Comparison of ENCODE assay signal across 25 cellular contexts in the genomic region with DNA sequence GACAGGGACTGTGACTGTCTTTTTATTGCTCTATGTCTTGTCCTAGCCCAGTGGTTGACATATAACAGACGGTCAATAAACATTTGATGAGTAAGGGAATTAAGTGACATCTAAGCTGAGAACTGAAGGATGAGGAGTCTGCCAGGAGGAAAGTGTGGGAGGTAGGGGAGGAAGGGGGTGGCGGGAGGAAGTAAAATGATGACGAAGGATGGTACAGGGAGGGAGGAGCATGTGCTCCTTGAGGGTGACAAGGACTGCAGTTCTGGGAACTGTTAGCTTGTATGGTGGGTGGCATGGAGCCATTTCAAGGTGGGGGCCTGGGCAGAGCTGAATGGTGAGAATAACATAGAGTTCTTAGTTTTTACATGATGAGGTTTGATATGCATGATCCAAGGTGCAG.
"Had no signal": no experiment of that assay in that cellular context is flagged by ENCODE, and none has a peak within 500 bp of the region (broad histone marks: within the 10 kb centered on the region; RNA-seq: fewer than 3 reads in every experiment).

No MANE protein-coding gene starts in this region.

- H3K4me3 Mint-ChIP-seq: activated CD8-positive, alpha-beta T cell treated with anti-CD3 and anti-CD28 coated beads for 36 hours; activated naive CD4-positive, alpha-beta T cell treated with anti-CD3 and anti-CD28 coated beads for 36 hours; activated naive CD4-positive, alpha-beta T cell treated with anti-CD3 and anti-CD28 coated beads, Interleukin-2, amount 50 U/mL, for 24 hours; activated naive CD8-positive, alpha-beta T cell treated with anti-CD3 and anti-CD28 coated beads, Interleukin-2, amount 10 ng/mL, durations not matched to agents 7 days and 5 days; activated T-cell treated with anti-CD3 and anti-CD28 coated beads, Interleukin-2, amount 50 U/mL, for 4 hours; central memory CD8-positive, alpha-beta T cell; dendritic cell treated with granulocyte-macrophage colony-stimulating factor and Interleukin-4, amounts not matched to agents 40 ng/mL and 50 ng/mL, for 4 days; endodermal cell had no signal

- H3K27ac ChIP-seq: brain microvascular endothelial cell, coronary artery, dorsolateral prefrontal cortex had no signal

- ATAC-seq: activated CD8-positive, alpha-beta T cell treated with anti-CD3 and anti-CD28 coated beads for 36 hours; activated T-cell treated with anti-CD3 and anti-CD28 coated beads, Interleukin-2, amount 50 U/mL, for 4 hours; esophagus mucosa; heart left ventricle had no signal

- H3K27me3 Mint-ChIP-seq: activated naive CD8-positive, alpha-beta T cell treated with anti-CD3 and anti-CD28 coated beads, Interleukin-2, amount 10 ng/mL, durations not matched to agents 7 days and 5 days; dendritic cell treated with granulocyte-macrophage colony-stimulating factor and Interleukin-4, amounts not matched to agents 40 ng/mL and 50 ng/mL, for 4 days had no signal

- H3K27me3 ChIP-seq: brain microvascular endothelial cell, dorsolateral prefrontal cortex, heart left ventricle had no signal

- DNase-seq: activated CD4-positive, alpha-beta T cell treated with anti-CD3 and anti-CD28 coated beads for 4 hours; activated CD4-positive, alpha-beta T cell treated with anti-CD3 and anti-CD28 coated beads, Interleukin-2, amount 50 U/mL, for 1 hour; activated CD4-positive, alpha-beta T cell treated with anti-CD3 and anti-CD28 coated beads, Interleukin-2, amount 50 U/mL, for 48 hours; activated CD4-positive, CD25-positive, alpha-beta regulatory T cell; activated CD4-positive, CD25-positive, alpha-beta regulatory T cell treated with anti-CD3 and anti-CD28 coated beads, Interleukin-2, amount 50 U/mL, for 72 hours; activated CD8-positive, alpha-beta memory T cell treated with anti-CD3 and anti-CD28 coated beads for 24 hours; activated CD8-positive, alpha-beta T cell treated with anti-CD3 and anti-CD28 coated beads for 36 hours; activated effector memory CD4-positive, alpha-beta T cell treated with anti-CD3 and anti-CD28 coated beads, Interleukin-2, amount 50 U/mL, for 16 hours; activated naive CD4-positive, alpha-beta T cell treated with anti-CD3 and anti-CD28 coated beads for 36 hours; activated naive CD8-positive, alpha-beta T cell treated with anti-CD3 and anti-CD28 coated beads, Interleukin-2, amount 10 ng/mL, durations not matched to agents 7 days and 5 days; activated T-cell treated with anti-CD3 and anti-CD28 coated beads, Interleukin-2, amount 50 U/mL, for 4 hours; amniotic stem cell; brain microvascular endothelial cell; dorsolateral prefrontal cortex; effector memory CD4-positive, alpha-beta T cell; endodermal cell; foreskin fibroblast; heart left ventricle; T-helper 2 cell had no signal

- H3K4me1 Mint-ChIP-seq: activated naive CD4-positive, alpha-beta T cell treated with anti-CD3 and anti-CD28 coated beads, Interleukin-2, amount 50 U/mL, for 24 hours; activated naive CD8-positive, alpha-beta T cell treated with anti-CD3 and anti-CD28 coated beads, Interleukin-2, amount 10 ng/mL, durations not matched to agents 7 days and 5 days; central memory CD8-positive, alpha-beta T cell; endodermal cell had no signal

- H3K36me3 ChIP-seq: brain microvascular endothelial cell, heart left ventricle had no signal

- H3K36me3 Mint-ChIP-seq: activated naive CD4-positive, alpha-beta T cell treated with anti-CD3 and anti-CD28 coated beads, Interleukin-2, amount 50 U/mL, for 24 hours; activated naive CD8-positive, alpha-beta T cell treated with anti-CD3 and anti-CD28 coated beads, Interleukin-2, amount 10 ng/mL, durations not matched to agents 7 days and 5 days had no signal

- H3K27ac Mint-ChIP-seq: activated CD8-positive, alpha-beta T cell treated with anti-CD3 and anti-CD28 coated beads for 36 hours; activated naive CD4-positive, alpha-beta T cell treated with anti-CD3 and anti-CD28 coated beads for 36 hours; activated naive CD4-positive, alpha-beta T cell treated with anti-CD3 and anti-CD28 coated beads, Interleukin-2, amount 50 U/mL, for 24 hours; activated naive CD8-positive, alpha-beta T cell treated with anti-CD3 and anti-CD28 coated beads, Interleukin-2, amount 10 ng/mL, durations not matched to agents 7 days and 5 days; activated T-helper 2 cell treated with anti-CD3 and anti-CD28 coated beads, Interferon-gamma antibody, Interleukin-2, Interleukin-4, amounts not matched to agents 10 μg/mL and 5 μg/mL and 100 μg/mL, durations not matched to agents 14 hours and 24 hours and 36 hours; dendritic cell treated with granulocyte-macrophage colony-stimulating factor and Interleukin-4, amounts not matched to agents 40 ng/mL and 50 ng/mL, for 4 days; endodermal cell had no signal

- H3K4me3 ChIP-seq: coronary artery, dorsolateral prefrontal cortex, heart left ventricle had no signal

- H3K9me3 Mint-ChIP-seq: activated naive CD4-positive, alpha-beta T cell treated with anti-CD3 and anti-CD28 coated beads, Interleukin-2, amount 50 U/mL, for 24 hours; activated T-cell treated with anti-CD3 and anti-CD28 coated beads, Interleukin-2, amount 50 U/mL, for 4 hours had no signal
